Comparison of ENCODE assay signal across 30 cellular contexts in the genomic region with DNA sequence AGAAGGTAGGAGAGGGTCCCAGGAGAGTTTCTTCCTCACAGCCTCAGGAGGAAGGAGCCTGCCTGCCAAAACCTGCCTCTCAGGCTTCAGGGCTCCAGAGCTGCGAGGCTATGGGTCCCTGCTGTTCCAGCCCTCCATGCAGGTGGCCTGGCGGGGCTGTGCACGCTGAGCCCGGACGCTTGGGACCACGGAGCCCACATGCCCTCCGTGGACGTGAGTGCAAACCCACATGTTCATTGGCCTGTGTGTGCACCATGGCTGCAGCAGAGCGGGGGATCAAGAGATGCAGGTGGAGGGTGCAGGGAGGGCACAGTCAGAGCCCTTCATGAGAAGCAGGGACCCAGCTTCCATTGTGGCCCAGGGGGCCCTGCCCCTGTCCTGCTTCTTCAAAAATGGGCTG.
"Had no signal": no experiment of that assay in that cellular context is flagged by ENCODE, and none has a peak within 500 bp of the region (broad histone marks: within the 10 kb centered on the region; RNA-seq: fewer than 3 reads in every experiment).

No MANE protein-coding gene starts in this region.

- H3K4me3 ChIP-seq: ovary, psoas muscle, right lobe of liver, sigmoid colon, suprapubic skin, testis, tibial artery, transverse colon, upper lobe of right lung, uterus had no signal

- H3K9me3 Mint-ChIP-seq: nephron progenitor cell, neural crest cell, type B pancreatic cell had no signal

- H3K36me3 Mint-ChIP-seq: naive B cell; naive thymus-derived CD8-positive, alpha-beta T cell; natural killer cell treated with Interleukin-12 subunit alpha and Interleukin-12 subunit beta and Interleukin-15 and Interleukin-18, amount 100 ng/mL, for 72 hours; stimulated activated effector memory CD8-positive, alpha-beta T cell treated with anti-CD3 and anti-CD28 coated beads, Interleukin-12 subunit alpha, Interleukin-12 subunit beta, amount 100 ng/mL, for 72 hours; type B pancreatic cell had no signal

- H3K36me3 ChIP-seq: neutrophil, ovary, right lobe of liver, sigmoid colon, suprapubic skin, tibial artery, transverse colon, upper lobe of right lung, uterus had no signal

- DNase-seq: naive B cell; naive thymus-derived CD8-positive, alpha-beta T cell; nephron progenitor cell; nucleus accumbens; ovary; psoas muscle; right cardiac atrium; right lobe of liver; sigmoid colon; small intestine; stimulated activated CD4-positive, alpha-beta T cell treated with anti-CD3 and anti-CD28 coated beads, Interleukin-15, amount 100 ng/mL, for 24 hours; stimulated activated CD4-positive, alpha-beta T cell treated with anti-CD3 and anti-CD28 coated beads, Interleukin-2, amount 100 ng/mL, for 24 hours; stimulated activated CD4-positive, alpha-beta T cell treated with anti-CD3 and anti-CD28 coated beads, Interleukin-2, amount 100 ng/mL, for 48 hours; stimulated activated CD4-positive, alpha-beta T cell treated with anti-CD3 and anti-CD28 coated beads, Interleukin-4, amount 100 ng/mL, for 24 hours; stimulated activated naive CD4-positive, alpha-beta T cell treated with Interleukin-2 at 50 U/mL for 16 hours; substantia nigra; testis; tibial artery; transverse colon; upper lobe of right lung; uterus had no signal

- H3K9me3 ChIP-seq: neutrophil, ovary, psoas muscle, right lobe of liver, sigmoid colon, suprapubic skin, testis, tibial artery, transverse colon, upper lobe of right lung, uterus had no signal

- ATAC-seq: naive thymus-derived CD8-positive, alpha-beta T cell; psoas muscle; right cardiac atrium; stimulated activated effector memory CD8-positive, alpha-beta T cell treated with anti-CD3 and anti-CD28 coated beads, Interleukin-12 subunit alpha, Interleukin-12 subunit beta, amount 100 ng/mL, for 72 hours; upper lobe of right lung had no signal

- H3K4me1 Mint-ChIP-seq: naive B cell; stimulated activated effector memory CD8-positive, alpha-beta T cell treated with anti-CD3 and anti-CD28 coated beads, Interleukin-12 subunit alpha, Interleukin-12 subunit beta, amount 100 ng/mL, for 72 hours had no signal

- H3K9ac ChIP-seq: parathyroid adenoma had no signal

- H3K4me1 ChIP-seq: parathyroid adenoma, psoas muscle, right lobe of liver, sigmoid colon, suprapubic skin, testis, tibial artery, transverse colon, upper lobe of right lung, uterus had no signal

- FAIRE-seq: small intestine had no signal

- H3K27me3 Mint-ChIP-seq: naive B cell; stimulated activated naive CD8-positive, alpha-beta T cell treated with anti-CD3 and anti-CD28 coated beads, Interleukin-15, Interleukin-2, amounts not matched to agents 100 ng/mL and 50 ng/mL, for 24 hours had no signal

- H3K27ac Mint-ChIP-seq: naive B cell; naive thymus-derived CD8-positive, alpha-beta T cell; natural killer cell treated with Interleukin-12 subunit alpha and Interleukin-12 subunit beta and Interleukin-15 and Interleukin-18, amount 100 ng/mL, for 72 hours; progenitor cell of endocrine pancreas; stimulated activated effector memory CD8-positive, alpha-beta T cell treated with anti-CD3 and anti-CD28 coated beads, Interleukin-12 subunit alpha, Interleukin-12 subunit beta, amount 100 ng/mL, for 72 hours; stimulated activated naive CD8-positive, alpha-beta T cell treated with anti-CD3 and anti-CD28 coated beads, Interleukin-15, Interleukin-2, amounts not matched to agents 100 ng/mL and 50 ng/mL, for 24 hours; type B pancreatic cell had no signal

- H3K79me2 ChIP-seq: parathyroid adenoma had no signal

- H2AFZ ChIP-seq: parathyroid adenoma had no signal

- H3K27ac ChIP-seq: neutrophil, ovary, parathyroid adenoma, psoas muscle, right lobe of liver, sigmoid colon, suprapubic skin, testis, tibial artery, transverse colon, upper lobe of right lung, uterus had no signal

- H3K27me3 ChIP-seq: neutrophil, ovary, right lobe of liver, testis, tibial artery, transverse colon, upper lobe of right lung, uterus had no signal

- H3K4me3 Mint-ChIP-seq: naive B cell; naive thymus-derived CD8-positive, alpha-beta T cell; natural killer cell treated with Interleukin-12 subunit alpha and Interleukin-12 subunit beta and Interleukin-15 and Interleukin-18, amount 100 ng/mL, for 72 hours; nephron progenitor cell; neural crest cell; stimulated activated effector memory CD8-positive, alpha-beta T cell treated with anti-CD3 and anti-CD28 coated beads, Interleukin-12 subunit alpha, Interleukin-12 subunit beta, amount 100 ng/mL, for 72 hours; stimulated activated naive CD8-positive, alpha-beta T cell treated with anti-CD3 and anti-CD28 coated beads, Interleukin-15, Interleukin-2, amounts not matched to agents 100 ng/mL and 50 ng/mL, for 24 hours; type B pancreatic cell had no signal
